6 cellular contexts compared by ENCODE assay signal in genomic region chr6:31493550-31493874, GRCh38. TPM values are rescaled to one million over a fixed set of nuclear protein-coding genes. Genes with fewer than 3 reads are reported as not detected.
DNase-seq lines count a peak whose midpoint lies in the region; TF ChIP-seq lines count a peak whose summit lies in the region.
"Not testable (repeated sequence)": the region's sequence is repeated elsewhere in the genome, so short reads cannot be mapped to it uniquely, and the experiment has no call there.

No MANE protein-coding gene starts in this region.

- not testable (repeated sequence) for H4K20me1 ChIP-seq in DOHH2 (ENCODE audit: control insufficient read depth, insufficient read depth, low read depth, low read length); PC-9 (ENCODE audit: insufficient read depth)

- TF ChIP-seq EP300 in esophagus muscularis mucosa (IDR thresholded peaks at IDR 0.05); suprapubic skin (IDR thresholded peaks at IDR 0.05): not testable (repeated sequence)

- CTCF ChIA-PET in PC-9 (lab: Charles Lee) = interaction anchor here (0.6 to 1.3 kb wide), 2 partner anchors 49 to 105 kb away, joined by 3 to 4 read pairs; no protein-coding TSS in a partner anchor

- WGBS in esophagus muscularis mucosa = 6% methylated on average over 2 of the region's 2 CpGs
- WGBS in suprapubic skin = 2% methylated on average over 2 of the region's 2 CpGs

- DNase-seq in PC-9; activated naive CD8-positive, alpha-beta T cell treated with anti-CD3 and anti-CD28 coated beads for 36 hours; suprapubic skin (ENCODE audit: low spot score in 2 of 2): not testable (repeated sequence)
- DNase-seq in esophagus muscularis mucosa (ENCODE audit: extremely low spot score) = peak; percentile 5

- H3K9me3 Mint-ChIP-seq in activated naive CD8-positive, alpha-beta T cell treated with anti-CD3 and anti-CD28 coated beads for 36 hours = not testable (repeated sequence)

- H3K9me2 ChIP-seq in DOHH2 (replicated peaks; ENCODE audit: control insufficient read depth, low read length); PC-9 (ENCODE audit: insufficient read depth): not testable (repeated sequence)

- H2AFZ ChIP-seq in PC-9 = not testable (repeated sequence)

- POLR2A ChIA-PET in PC-9 (lab: Charles Lee; ENCODE audit: unreplicated experiment) = not testable (repeated sequence)

- H3K4me2 ChIP-seq in DOHH2 (ENCODE audit: low read length) (peak overlapping the region; percentile 83), PC-9 (peak overlapping the region; percentile 79)

- BruUV-seq in PC-9 (replicated peaks; lab: Mats Ljungman, UMichigan) = not testable (repeated sequence)

- intact Hi-C loops in PC-9 (cut with micrococcal nuclease; ENCODE audit: unreplicated experiment) (loop anchor here (5.0 kb wide), 1 partner anchor 34 kb away; the partner anchor contains the start of gene MCCD1), esophagus muscularis mucosa (cut with DNase I) (loop anchor here (5.0 kb wide), 1 partner anchor 104 kb away; no protein-coding TSS in a partner anchor)

- peak overlapping the region; percentile 79 for H3K4me3 Mint-ChIP-seq in activated naive CD8-positive, alpha-beta T cell treated with anti-CD3 and anti-CD28 coated beads for 36 hours

- TF ChIP-seq POLR2A in esophagus muscularis mucosa (IDR thresholded peaks at IDR 0.05; ENCODE audit: low read depth); suprapubic skin (IDR thresholded peaks at IDR 0.05): not testable (repeated sequence)

- peaks cover 39% of the 10 kb centered on the region for H3K4me1 ChIP-seq in DOHH2 (ENCODE audit: control insufficient read depth, low read length)
- peaks cover 20% of the 10 kb centered on the region for H3K4me1 ChIP-seq in PC-9 (replicated peaks; ENCODE audit: insufficient read depth)
- peaks cover 10 to 41% (median 34%) of the 10 kb centered on the region in 4 donors for H3K4me1 ChIP-seq in esophagus muscularis mucosa
- peaks cover 0 to 19% of the 10 kb centered on the region in 2 donors for H3K4me1 ChIP-seq in muscle layer of duodenum (ENCODE audit: control insufficient read depth in 1 of 2, insufficient read depth in 2 of 2, low read length in 2 of 2)
- H3K4me1 ChIP-seq in suprapubic skin = peaks cover 28% of the 10 kb centered on the region

- H3K27ac ChIP-seq in DOHH2 (ENCODE audit: low read depth, low read length) (peak overlapping the region; percentile 74), esophagus muscularis mucosa (replicated peaks in 1 of 4) (peak overlapping the region in 1 of 4 donors; percentile 84)
- H3K27ac ChIP-seq in PC-9; muscle layer of duodenum (ENCODE audit: low read length); suprapubic skin: not testable (repeated sequence)

- not testable (repeated sequence) for H3K27me3 Mint-ChIP-seq in activated naive CD8-positive, alpha-beta T cell treated with anti-CD3 and anti-CD28 coated beads for 36 hours

- H3K27ac Mint-ChIP-seq in activated naive CD8-positive, alpha-beta T cell treated with anti-CD3 and anti-CD28 coated beads for 36 hours = not testable (repeated sequence)

- H3K4me3 ChIP-seq in DOHH2 (ENCODE audit: low read length) = peak overlapping the region; percentile 86
- peak overlapping the region; percentile 67; the same call in 1 of the 2 replicates for H3K4me3 ChIP-seq in PC-9
- H3K4me3 ChIP-seq in esophagus muscularis mucosa = peak overlapping the region; percentile 54 to 78 (median 56)
- H3K4me3 ChIP-seq in muscle layer of duodenum (ENCODE audit: low read depth in 1 of 2, low read length in 2 of 2) = peak overlapping the region; percentile 56 to 66
- H3K4me3 ChIP-seq in suprapubic skin = peak overlapping the region; percentile 59

- H3F3A ChIP-seq in DOHH2 (ENCODE audit: control insufficient read depth, insufficient read depth) = peaks cover 15% of the 10 kb centered on the region
- not testable (repeated sequence) for H3F3A ChIP-seq in PC-9 (ENCODE audit: insufficient read depth, low read depth)

- H3K9me3 ChIP-seq in DOHH2 (ENCODE audit: control insufficient read depth, insufficient read depth, low read length); PC-9 (ENCODE audit: insufficient read depth, low read depth); esophagus muscularis mucosa; muscle layer of duodenum (ENCODE audit: control insufficient read depth in 1 of 2, low read length in 2 of 2); suprapubic skin: not testable (repeated sequence)

- TF ChIP-seq CTCF in DOHH2 (IDR thresholded peaks at IDR 0.05; ENCODE audit: low read depth, low read length, poor library complexity, severe bottlenecking); PC-9 (conservative IDR thresholded peaks at IDR 0.05); esophagus muscularis mucosa (IDR thresholded peaks at IDR 0.05); suprapubic skin (IDR thresholded peaks at IDR 0.05): not testable (repeated sequence)

- H3K36me3 ChIP-seq in DOHH2 (ENCODE audit: control insufficient read depth, low read length); PC-9 (ENCODE audit: low read depth); esophagus muscularis mucosa; muscle layer of duodenum (ENCODE audit: control insufficient read depth in 1 of 2, insufficient read depth in 2 of 2, low read length in 2 of 2); suprapubic skin: not testable (repeated sequence)

- H3K4me1 Mint-ChIP-seq in activated naive CD8-positive, alpha-beta T cell treated with anti-CD3 and anti-CD28 coated beads for 36 hours = peaks cover 28% of the 10 kb centered on the region

- not testable (repeated sequence) for H3K27me3 ChIP-seq in DOHH2 (ENCODE audit: control insufficient read depth, low read length); PC-9 (ENCODE audit: insufficient read depth, low read depth); muscle layer of duodenum (ENCODE audit: low read depth, low read length); suprapubic skin
- peaks cover 0 to 61% (median 14%) of the 10 kb centered on the region in 4 donors for H3K27me3 ChIP-seq in esophagus muscularis mucosa

- H3K36me3 Mint-ChIP-seq in activated naive CD8-positive, alpha-beta T cell treated with anti-CD3 and anti-CD28 coated beads for 36 hours = not testable (repeated sequence)

- H3K79me2 ChIP-seq in DOHH2 (ENCODE audit: control insufficient read depth, low read length) = peaks cover 81% of the 10 kb centered on the region
- 0 out of 2 replicates have a peak, but pooled peaks cover 11% of the 10 kb centered on the region for H3K79me2 ChIP-seq in PC-9 (ENCODE audit: low read depth)

RNA-seq across cellular contexts. Expression of gene MICB, which starts 4.4 kb away (rescaled TPM):
- 26.7 and 37.8 TPM in 2 replicates for total RNA-seq in PC-9 (2021)
- 10 to 100 TPM; 17.7 to 18.5 TPM for total RNA-seq in activated naive CD8-positive, alpha-beta T cell treated with anti-CD3 and anti-CD28 coated beads for 36 hours
- 1 to 10 TPM in 2 of 4 donors, under 1 TPM in 2; 0.46 to 2.9 (median 1.7) TPM for total RNA-seq in esophagus muscularis mucosa
- total RNA-seq in suprapubic skin = 1 to 10 TPM in 3 of 4 donors, under 1 TPM in 1; 0.26 to 2.4 (median 2.1) TPM

RNA-seq across cellular contexts. Expression of gene MCCD1, which starts 35.2 kb away (rescaled TPM):
- total RNA-seq in PC-9 (2021) (not detected in 2 replicates), esophagus muscularis mucosa (not detected), suprapubic skin (not detected)
- not detected for total RNA-seq in activated naive CD8-positive, alpha-beta T cell treated with anti-CD3 and anti-CD28 coated beads for 36 hours

RNA-seq across cellular contexts. Expression of gene DDX39B, which starts 48.3 kb away (rescaled TPM):
- total RNA-seq in PC-9 (2021) = 383 and 436 TPM in 2 replicates
- total RNA-seq in activated naive CD8-positive, alpha-beta T cell treated with anti-CD3 and anti-CD28 coated beads for 36 hours = 100 to 1,000 TPM; 570 to 580 TPM
- 100 to 1,000 TPM; 186 to 257 (median 213) TPM for total RNA-seq in esophagus muscularis mucosa
- 100 to 1,000 TPM; 254 to 449 (median 281) TPM for total RNA-seq in suprapubic skin

RNA-seq across cellular contexts. Expression of gene ATP6V1G2, which starts 52.9 kb away (rescaled TPM):
- total RNA-seq in PC-9 (2021) (0.55 and 1.8 TPM in 2 replicates), esophagus muscularis mucosa (1 to 10 TPM; 2.0 to 5.0 (median 2.2) TPM), suprapubic skin (1 to 10 TPM in 2 of 4 donors, under 1 TPM in 1, not detected in 1; 0.64 to 1.6 (median 1.4) TPM)
- 1 to 10 TPM; 1.0 to 1.5 TPM for total RNA-seq in activated naive CD8-positive, alpha-beta T cell treated with anti-CD3 and anti-CD28 coated beads for 36 hours

RNA-seq across cellular contexts. Expression of gene NFKBIL1, which starts 53.9 kb away (rescaled TPM):
- total RNA-seq in PC-9 (2021) = 26.1 and 38.3 TPM in 2 replicates
- 10 to 100 TPM; 10.6 TPM for total RNA-seq in activated naive CD8-positive, alpha-beta T cell treated with anti-CD3 and anti-CD28 coated beads for 36 hours
- 10 to 100 TPM; 24.4 to 42.6 (median 29.6) TPM for total RNA-seq in esophagus muscularis mucosa
- 10 to 100 TPM; 23.6 to 29.5 (median 25.7) TPM for total RNA-seq in suprapubic skin
